8 cellular contexts compared by ENCODE assay signal in the genomic region with DNA sequence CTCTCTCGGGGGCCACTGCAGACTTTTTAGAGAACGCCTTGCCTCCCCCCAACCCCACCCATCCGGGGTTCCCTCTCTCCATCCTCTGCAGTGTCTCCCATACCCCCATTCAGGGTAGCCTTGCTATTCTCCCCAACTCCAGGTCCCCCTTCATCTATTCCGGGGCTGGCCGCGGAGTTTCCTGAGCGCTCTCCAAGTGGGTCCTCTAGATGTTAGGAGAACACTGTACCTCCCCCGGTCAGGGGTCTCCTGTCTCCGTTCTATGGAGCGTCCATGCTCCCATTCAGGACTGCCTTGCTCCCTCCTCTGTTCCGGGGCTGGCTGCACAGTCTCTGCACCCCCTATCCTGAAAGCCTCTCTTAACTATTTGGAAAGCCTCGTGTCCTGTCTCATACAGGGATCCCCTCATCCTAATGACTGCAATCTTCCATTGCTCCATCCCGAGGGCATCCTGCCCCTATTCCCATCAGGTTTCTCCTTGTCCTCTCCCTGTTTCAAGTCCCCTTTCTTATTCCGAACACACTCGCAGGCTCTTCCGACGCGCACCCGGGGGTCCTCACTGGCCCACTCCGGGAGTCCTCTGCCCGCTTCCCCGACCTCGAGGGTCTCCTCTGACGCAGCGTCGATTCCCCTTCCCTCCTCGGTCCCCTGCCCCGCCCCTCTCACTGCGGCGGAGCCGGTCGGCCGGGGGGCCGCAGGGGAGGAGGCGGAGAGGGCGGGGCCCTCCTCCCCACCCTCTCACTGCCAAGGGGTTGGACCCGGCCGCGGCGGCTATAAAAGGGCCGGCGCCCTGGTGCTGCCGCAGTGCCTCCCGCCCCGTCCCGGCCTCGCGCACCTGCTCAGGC. TPM values are rescaled to one million over a fixed set of nuclear protein-coding genes. Genes with fewer than 3 reads are reported as not detected.
DNase-seq lines count a peak whose midpoint lies in the region; ATAC-seq and TF ChIP-seq lines count a peak whose summit lies in the region.

Gene NEFH, plus strand, starts transcription at position 802 of the 845 bp plus-strand sequence. CDS start 45 bp downstream, outside the sequence.

- H3K36me3 Mint-ChIP-seq in activated CD4-positive, alpha-beta memory T cell treated with anti-CD3 and anti-CD28 coated beads, Interleukin-2, amount 10 ng/mL, durations not matched to agents 7 days and 5 days (ENCODE audit: low read depth): peaks cover 10% of the 10 kb centered on the region
- no peaks in the 10 kb centered on the region for H3K36me3 Mint-ChIP-seq in immature natural killer cell
- H3K36me3 Mint-ChIP-seq in type B pancreatic cell: peaks cover 6% of the 10 kb centered on the region

- peaks cover 18% of the 10 kb centered on the region for H3K4me1 Mint-ChIP-seq in activated CD4-positive, alpha-beta memory T cell treated with anti-CD3 and anti-CD28 coated beads, Interleukin-2, amount 10 ng/mL, durations not matched to agents 7 days and 5 days
- H3K4me1 Mint-ChIP-seq in immature natural killer cell: peaks cover 11 to 14% of the 10 kb centered on the region in 2 donors
- H3K4me1 Mint-ChIP-seq in type B pancreatic cell (ENCODE audit: unreplicated experiment): peaks cover 14% of the 10 kb centered on the region

- H3K27ac Mint-ChIP-seq in activated CD4-positive, alpha-beta memory T cell treated with anti-CD3 and anti-CD28 coated beads, Interleukin-2, amount 10 ng/mL, durations not matched to agents 7 days and 5 days: no peak within 1 kb of the TSS
- H3K27ac Mint-ChIP-seq in immature natural killer cell (peak within 1 kb of the TSS in 1 of 6 donors; percentile 60), type B pancreatic cell (no peak within 1 kb of the TSS)

- H3K36me3 ChIP-seq in cardiac muscle cell (no peaks in the 10 kb centered on the region), SJCRH30 (no peaks in the 10 kb centered on the region)

- intact Hi-C loops in Right ventricle myocardium inferior (cut with DNase I): no loop called here

- H3K4me3 Mint-ChIP-seq in activated CD4-positive, alpha-beta memory T cell treated with anti-CD3 and anti-CD28 coated beads, Interleukin-2, amount 10 ng/mL, durations not matched to agents 7 days and 5 days: peak within 1 kb of the TSS; percentile 65
- H3K4me3 Mint-ChIP-seq in immature natural killer cell (peak within 1 kb of the TSS; percentile 54 to 65 (median 55)), type B pancreatic cell (peak within 1 kb of the TSS; percentile 83)

- H3K9me3 Mint-ChIP-seq in activated CD4-positive, alpha-beta memory T cell treated with anti-CD3 and anti-CD28 coated beads, Interleukin-2, amount 10 ng/mL, durations not matched to agents 7 days and 5 days: peaks cover 4% of the 10 kb centered on the region
- peaks cover 0 to 4% (median 0%) of the 10 kb centered on the region in 6 donors for H3K9me3 Mint-ChIP-seq in immature natural killer cell
- no peaks in the 10 kb centered on the region for H3K9me3 Mint-ChIP-seq in type B pancreatic cell

- DNase-seq in cardiac muscle cell (ENCODE audit: low read depth in 1 of 2, low spot score in 1 of 2) (peak in 1 of 2 donors; percentile 21), Right ventricle myocardium inferior (ENCODE audit: missing footprints) (no peak), immature natural killer cell (no peak), type B pancreatic cell (ENCODE audit: extremely low spot score, unreplicated experiment) (no peak), hippocampal formation (lab: John Stamatoyannopoulos, UW) (no peak), SJCRH30 (no peak)
- DNase-seq in activated CD4-positive, alpha-beta memory T cell treated with anti-CD3 and anti-CD28 coated beads, Interleukin-2, amount 10 ng/mL, durations not matched to agents 7 days and 5 days: no peak

- H3K27ac ChIP-seq in cardiac muscle cell (no peak within 1 kb of the TSS), SJCRH30 (no peak within 1 kb of the TSS)

- CTCF ChIA-PET in activated CD4-positive, alpha-beta memory T cell treated with anti-CD3 and anti-CD28 coated beads, Interleukin-2, amount 10 ng/mL, durations not matched to agents 7 days and 5 days (lab: Charles Lee): no interaction called here

- H3K9me3 ChIP-seq in cardiac muscle cell (ENCODE audit: low read depth) (no peaks in the 10 kb centered on the region), SJCRH30 (replicated peaks) (no peaks in the 10 kb centered on the region)

- peaks cover 38% of the 10 kb centered on the region for H3K27me3 Mint-ChIP-seq in activated CD4-positive, alpha-beta memory T cell treated with anti-CD3 and anti-CD28 coated beads, Interleukin-2, amount 10 ng/mL, durations not matched to agents 7 days and 5 days
- H3K27me3 Mint-ChIP-seq in immature natural killer cell (ENCODE audit: low read depth in 3 of 3) (peaks cover 6 to 19% (median 14%) of the 10 kb centered on the region in 3 donors), type B pancreatic cell (peaks cover 68% of the 10 kb centered on the region)

- H3K4me1 ChIP-seq in cardiac muscle cell (ENCODE audit: low read depth) (peaks cover 10% of the 10 kb centered on the region), SJCRH30 (peaks cover 4% of the 10 kb centered on the region; the same call in 1 of the 2 replicates)

- H3K4me3 ChIP-seq in cardiac muscle cell (peak within 1 kb of the TSS; percentile 12), SJCRH30 (no peak within 1 kb of the TSS)

- no peak for ATAC-seq in Right ventricle myocardium inferior
- no peak for ATAC-seq in GM21619 (IDR thresholded peaks at IDR 0.05; ENCODE audit: unreplicated experiment)

- POLR2A ChIA-PET in activated CD4-positive, alpha-beta memory T cell treated with anti-CD3 and anti-CD28 coated beads, Interleukin-2, amount 10 ng/mL, durations not matched to agents 7 days and 5 days (lab: Charles Lee): no interaction called here

- H3K27me3 ChIP-seq in cardiac muscle cell: peaks cover 59% of the 10 kb centered on the region
- no peaks in the 10 kb centered on the region for H3K27me3 ChIP-seq in SJCRH30

- TF ChIP-seq CTCF in cardiac muscle cell (IDR thresholded peaks at IDR 0.05; ENCODE audit: low read depth, low read length): no peak
- TF ChIP-seq CTCF in type B pancreatic cell (conservative IDR thresholded peaks at IDR 0.05): no peak

RNA-seq across cellular contexts. Expression of gene NEFH, which starts in this region (rescaled TPM):
- total RNA-seq in cardiac muscle cell: 0.88 and 1.8 TPM in 2 replicates
- polyA plus RNA-seq in cardiac muscle cell: 2.0 and 2.4 TPM in 2 replicates
- 0.27 TPM for total RNA-seq in Right ventricle myocardium inferior
- total RNA-seq in activated CD4-positive, alpha-beta memory T cell treated with anti-CD3 and anti-CD28 coated beads, Interleukin-2, amount 10 ng/mL, durations not matched to agents 7 days and 5 days: 1 to 10 TPM; 2.7 to 2.9 TPM
- under 1 TPM in 1 of 3 donors, not detected in 2; 0.64 TPM for polyA plus RNA-seq in immature natural killer cell
- total RNA-seq in type B pancreatic cell (ENCODE audit: low replicate concordance): 1.3 and 2.9 TPM in 2 replicates
- total RNA-seq in SJCRH30 (2014; rRNA removed; shearing (Covaris generic)): not detected in 2 replicates
